In the genomic region with DNA sequence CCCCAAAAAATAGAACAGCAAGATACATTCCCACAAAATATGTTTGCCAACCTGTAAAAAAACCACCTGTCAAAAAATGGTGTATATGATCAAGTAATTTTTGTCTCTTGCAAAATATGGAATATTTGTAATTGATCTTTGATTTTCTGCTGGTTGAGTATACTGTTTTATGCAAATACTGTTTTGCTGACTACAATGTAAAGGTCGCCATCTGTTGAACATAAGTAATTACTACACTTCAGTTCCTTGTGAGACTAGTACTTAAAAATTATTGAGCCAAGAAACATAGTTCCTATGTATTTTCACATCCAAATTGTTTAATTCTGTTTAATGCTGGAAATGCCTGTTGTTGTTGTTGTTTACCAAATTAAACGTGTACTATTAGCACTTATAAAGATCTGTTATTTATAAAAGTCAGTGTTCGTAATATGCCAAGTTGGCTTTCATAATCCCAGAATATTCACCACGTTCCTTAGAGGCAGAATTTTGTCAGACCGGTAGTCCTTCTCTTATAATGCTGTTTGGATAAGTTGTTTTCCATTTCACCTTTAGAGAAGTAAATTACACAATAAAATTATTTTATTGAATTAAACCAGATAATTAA, we compare ENCODE assay signal across 9 cellular contexts.
DNase-seq lines count a peak whose midpoint lies in the region; ATAC-seq, FAIRE-seq and TF ChIP-seq lines count a peak whose summit lies in the region.
"Had no signal": no experiment of that assay in that cellular context is flagged by ENCODE, and none has a peak within 500 bp of the region (broad histone marks: within the 10 kb centered on the region; RNA-seq: fewer than 3 reads in every experiment).

No MANE protein-coding gene starts in this region.

- peak; percentile 18 for FAIRE-seq in A549 (lab: Jason Lieb, UNC)

- peak; percentile 81 to 88 for TF ChIP-seq RAD21 in A549 (conservative IDR thresholded peaks at IDR 0.05 in 1 of 2, IDR thresholded peaks at IDR 0.05 in 1 of 2)

- no peak overlapping the region for H3K4me3 ChIP-seq in A549
- no peak overlapping the region for H3K4me3 ChIP-seq in HFF-Myc (replicated peaks; ENCODE audit: low read depth, low read length)
- H3K4me3 ChIP-seq: HAP-1 had no signal

- no peaks in the 10 kb centered on the region for H3K9me3 ChIP-seq in A549
- H3K9me3 ChIP-seq: HAP-1 had no signal

- no peak overlapping the region for H3K4me3 Mint-ChIP-seq in type B pancreatic cell
- H3K4me3 Mint-ChIP-seq in activated naive CD8-positive, alpha-beta T cell treated with anti-CD3 and anti-CD28 coated beads, Interleukin-2, amount 50 U/mL, for 24 hours: no peak overlapping the region

- no peaks in the 10 kb centered on the region for H3K9me3 Mint-ChIP-seq in type B pancreatic cell
- H3K9me3 Mint-ChIP-seq in activated naive CD8-positive, alpha-beta T cell treated with anti-CD3 and anti-CD28 coated beads, Interleukin-2, amount 50 U/mL, for 24 hours: no peaks in the 10 kb centered on the region

- POLR2A ChIA-PET in A549 (lab: Yijun Ruan, JAX) (no interaction called here), GM10248 (lab: Yijun Ruan, JAX) (no interaction called here)

- no peak for TF ChIP-seq POLR2A in A549 (IDR thresholded peaks at IDR 0.05; ENCODE audit: low read length)

- WGBS in A549 (ENCODE audit: missing lambda C conversion rate): 50% methylated on average over 5 of the region's 5 CpGs

- ATAC-seq in A549: peak in 1 of 2 experiments; percentile 67; a peak in 1 of 6 replicates
- ATAC-seq in activated naive CD8-positive, alpha-beta T cell treated with anti-CD3 and anti-CD28 coated beads, Interleukin-2, amount 50 U/mL, for 24 hours: no peak

- peak; percentile 74 for TF ChIP-seq CTCF in A549 (IDR thresholded peaks at IDR 0.05)
- TF ChIP-seq CTCF in GM10248 (IDR thresholded peaks at IDR 0.05; ENCODE audit: control extremely low read depth, extremely low read depth, low read depth, missing control alignments): peak; percentile 61
- TF ChIP-seq CTCF in HFF-Myc (IDR thresholded peaks at IDR 0.05; ENCODE audit: low read depth, low read length, missing control alignments): peak; percentile 11
- TF ChIP-seq CTCF in type B pancreatic cell (conservative IDR thresholded peaks at IDR 0.05): peak; percentile 85

- H3K36me3 Mint-ChIP-seq in type B pancreatic cell: peaks cover 9% of the 10 kb centered on the region
- peaks cover 4% of the 10 kb centered on the region for H3K36me3 Mint-ChIP-seq in activated naive CD8-positive, alpha-beta T cell treated with anti-CD3 and anti-CD28 coated beads, Interleukin-2, amount 50 U/mL, for 24 hours (ENCODE audit: low read depth)

- no peak overlapping the region for H3K4me2 ChIP-seq in A549

- CTCF ChIA-PET in A549 (lab: Yijun Ruan, JAX) (interaction anchor here (0.7 to 1.0 kb wide), 2 partner anchors 9 to 189 kb away, joined by 3 to 7 read pairs; no protein-coding TSS in a partner anchor), GM10248 (lab: Yijun Ruan, JAX) (interaction anchor here (1.0 kb wide), 3 partner anchors 60 to 189 kb away, joined by 3 to 6 read pairs (median 4); no protein-coding TSS in a partner anchor)

- no peak for TF ChIP-seq EP300 in A549 (IDR thresholded peaks at IDR 0.05)

- peaks cover 5% of the 10 kb centered on the region for H3K4me1 Mint-ChIP-seq in type B pancreatic cell (ENCODE audit: unreplicated experiment)
- H3K4me1 Mint-ChIP-seq in activated naive CD8-positive, alpha-beta T cell treated with anti-CD3 and anti-CD28 coated beads, Interleukin-2, amount 50 U/mL, for 24 hours: no peaks in the 10 kb centered on the region

- no peak overlapping the region for H3K27ac Mint-ChIP-seq in type B pancreatic cell
- no peak overlapping the region for H3K27ac Mint-ChIP-seq in activated naive CD8-positive, alpha-beta T cell treated with anti-CD3 and anti-CD28 coated beads, Interleukin-2, amount 50 U/mL, for 24 hours

- H3K4me1 ChIP-seq in A549: peaks cover 10% of the 10 kb centered on the region; the same call in 2 of the 3 replicates
- H3K4me1 ChIP-seq: HAP-1 had no signal

- H3K27ac ChIP-seq in A549: no peak overlapping the region

- DNase-seq in A549 (ENCODE audit: low read depth in 1 of 2, low spot score in 1 of 2) (peak; percentile 24 to 66), GM10248 (ENCODE audit: extremely low spot score) (peak; percentile 41), HFF-Myc (ENCODE audit: extremely low read depth, low read depth) (peak; percentile 38), NCI-H1105 treated with DMSO at 0.1 percent for 48 hours (lab: John Stamatoyannopoulos, UW) (peak; percentile 43), amniotic epithelial cell (ENCODE audit: low read depth) (peak; percentile 71), iris pigment epithelial cell (ENCODE audit: low read depth) (peak; percentile 62), type B pancreatic cell (ENCODE audit: extremely low spot score, unreplicated experiment) (no peak)
- no peak for DNase-seq in activated naive CD8-positive, alpha-beta T cell treated with anti-CD3 and anti-CD28 coated beads, Interleukin-2, amount 50 U/mL, for 24 hours

- H3K27me3 Mint-ChIP-seq in type B pancreatic cell: no peaks in the 10 kb centered on the region
- H3K27me3 Mint-ChIP-seq in activated naive CD8-positive, alpha-beta T cell treated with anti-CD3 and anti-CD28 coated beads, Interleukin-2, amount 50 U/mL, for 24 hours: no peaks in the 10 kb centered on the region

TF ChIP-seq in A549, 52 proteins besides CTCF, POLR2A, EP300 and RAD21:
- TF ChIP-seq SMC3 (IDR thresholded peaks at IDR 0.05) (peak; percentile 79), ESRRA (IDR thresholded peaks at IDR 0.05; ENCODE audit: borderline replicate concordance, low read length) (no peak)
- TF ChIP-seq, protein P1, sequence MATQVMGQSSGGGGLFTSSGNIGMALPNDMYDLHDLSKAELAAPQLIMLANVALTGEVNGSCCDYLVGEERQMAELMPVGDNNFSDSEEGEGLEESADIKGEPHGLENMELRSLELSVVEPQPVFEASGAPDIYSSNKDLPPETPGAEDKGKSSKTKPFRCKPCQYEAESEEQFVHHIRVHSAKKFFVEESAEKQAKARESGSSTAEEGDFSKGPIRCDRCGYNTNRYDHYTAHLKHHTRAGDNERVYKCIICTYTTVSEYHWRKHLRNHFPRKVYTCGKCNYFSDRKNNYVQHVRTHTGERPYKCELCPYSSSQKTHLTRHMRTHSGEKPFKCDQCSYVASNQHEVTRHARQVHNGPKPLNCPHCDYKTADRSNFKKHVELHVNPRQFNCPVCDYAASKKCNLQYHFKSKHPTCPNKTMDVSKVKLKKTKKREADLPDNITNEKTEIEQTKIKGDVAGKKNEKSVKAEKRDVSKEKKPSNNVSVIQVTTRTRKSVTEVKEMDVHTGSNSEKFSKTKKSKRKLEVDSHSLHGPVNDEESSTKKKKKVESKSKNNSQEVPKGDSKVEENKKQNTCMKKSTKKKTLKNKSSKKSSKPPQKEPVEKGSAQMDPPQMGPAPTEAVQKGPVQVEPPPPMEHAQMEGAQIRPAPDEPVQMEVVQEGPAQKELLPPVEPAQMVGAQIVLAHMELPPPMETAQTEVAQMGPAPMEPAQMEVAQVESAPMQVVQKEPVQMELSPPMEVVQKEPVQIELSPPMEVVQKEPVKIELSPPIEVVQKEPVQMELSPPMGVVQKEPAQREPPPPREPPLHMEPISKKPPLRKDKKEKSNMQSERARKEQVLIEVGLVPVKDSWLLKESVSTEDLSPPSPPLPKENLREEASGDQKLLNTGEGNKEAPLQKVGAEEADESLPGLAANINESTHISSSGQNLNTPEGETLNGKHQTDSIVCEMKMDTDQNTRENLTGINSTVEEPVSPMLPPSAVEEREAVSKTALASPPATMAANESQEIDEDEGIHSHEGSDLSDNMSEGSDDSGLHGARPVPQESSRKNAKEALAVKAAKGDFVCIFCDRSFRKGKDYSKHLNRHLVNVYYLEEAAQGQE (IDR thresholded peaks at IDR 0.05): no peak

Comparison
In these comparisons a context has a peak if more than half of its experiments do, and no peak if none do; other contexts are left out.
1. DNase-seq: peak in A549 (2 of 2), GM10248 (single experiment), HFF-Myc (single experiment), NCI-H1105 treated with DMSO at 0.1 percent for 48 hours (single experiment), amniotic epithelial cell (single experiment) and iris pigment epithelial cell (single experiment); none in type B pancreatic cell (single experiment) and activated naive CD8-positive, alpha-beta T cell treated with anti-CD3 and anti-CD28 coated beads, Interleukin-2, amount 50 U/mL, for 24 hours (single experiment).
2. CTCF ChIP-seq: peak in every context shown above with its lines; median percentile 85 in type B pancreatic cell; 74 in A549; 61 in GM10248; 11 in HFF-Myc.